17 cellular contexts compared by ENCODE assay signal in the genomic region with DNA sequence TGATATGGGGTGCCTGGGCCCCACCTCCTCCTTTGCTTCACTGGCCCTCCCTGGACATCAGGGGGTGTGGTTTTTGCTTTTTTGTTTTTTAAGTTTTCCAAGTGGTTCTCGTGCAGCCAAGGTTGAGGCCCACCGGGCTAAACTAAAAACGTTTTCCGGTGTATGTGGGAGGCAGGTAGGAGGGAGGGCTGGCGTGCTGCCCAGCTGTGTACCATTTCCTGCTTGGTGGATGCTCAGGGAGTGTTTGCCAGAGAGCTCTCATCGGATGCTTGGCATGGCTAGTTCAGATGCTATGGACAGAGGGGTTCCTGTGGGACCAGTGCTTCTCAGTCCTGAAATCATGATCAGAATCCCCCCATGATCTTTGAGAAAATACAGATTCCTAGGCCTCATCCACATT.
A peak's percentile ranks its signal among the peaks of the same experiment; 100 is the strongest.
DNase-seq lines count a peak whose midpoint lies in the region; ATAC-seq, FAIRE-seq and TF ChIP-seq lines count a peak whose summit lies in the region.
"Had no signal": no experiment of that assay in that cellular context is flagged by ENCODE, and none has a peak within 500 bp of the region (broad histone marks: within the 10 kb centered on the region; RNA-seq: fewer than 3 reads in every experiment).

No MANE protein-coding gene starts in this region.

- H3K36me3 ChIP-seq in kidney (ENCODE audit: control insufficient read depth in 1 of 2, insufficient read depth in 2 of 2, low read length in 2 of 2), result no peaks in the 10 kb centered on the region
- H3K36me3 ChIP-seq: lower lobe of right lung, prostate gland had no signal

- no peak for ATAC-seq in GM19324 (IDR thresholded peaks at IDR 0.05; ENCODE audit: low FRiP score, unreplicated experiment)
- ATAC-seq: lower lobe of right lung, PC-3 had no signal

- H3K4me1 ChIP-seq in kidney (ENCODE audit: control insufficient read depth in 1 of 2, insufficient read depth in 1 of 2, low read depth in 1 of 2, low read length in 2 of 2), result peaks cover 7 to 22% of the 10 kb centered on the region in 2 donors
- H3K4me1 ChIP-seq: prostate gland had no signal

- TF ChIP-seq CTCF in kidney (IDR thresholded peaks at IDR 0.05; ENCODE audit: borderline replicate concordance, extremely low read depth, insufficient read depth) (no peak), GM10266 (IDR thresholded peaks at IDR 0.05; ENCODE audit: control insufficient read depth, insufficient read depth, low read depth, missing control alignments) (no peak), RWPE1 (conservative IDR thresholded peaks at IDR 0.05; ENCODE audit: low read depth) (no peak)

- H3K27ac ChIP-seq in kidney (ENCODE audit: low read depth in 2 of 2, low read length in 2 of 2) (peak overlapping the region in 1 of 2 donors; percentile 23), RWPE1 (no peak overlapping the region)
- H3K27ac ChIP-seq: lower lobe of right lung, prostate gland, SK-N-MC had no signal

- POLR2A ChIA-PET in RWPE1 (lab: Yijun Ruan, JAX; ENCODE audit: low non-redundant PET), result no interaction called here

- intact Hi-C loops in kidney (cut with DNase I), result no loop called here

- H3K9ac ChIP-seq in kidney (ENCODE audit: low read length in 2 of 2), result no peak overlapping the region

- no peak for FAIRE-seq in kidney (lab: Jason Lieb, UNC)

- no peak overlapping the region for H3K4me3 ChIP-seq in kidney (ENCODE audit: low read length in 2 of 2)
- H3K4me3 ChIP-seq: lower lobe of right lung, prostate gland, SK-N-MC had no signal

- CTCF ChIA-PET in RWPE1 (lab: Yijun Ruan, JAX), result no interaction called here

- peak; percentile 42 for DNase-seq in COLO668 (lab: John Stamatoyannopoulos, UW; ENCODE audit: unreplicated experiment)
- peak; percentile 72 for DNase-seq in DMS79 treated with DMSO at 0.1 percent for 48 hours (lab: John Stamatoyannopoulos, UW)
- peak; percentile 52 for DNase-seq in NCI-H2081 treated with DMSO at 0.1 percent for 48 hours (lab: John Stamatoyannopoulos, UW)
- peak; percentile 85 for DNase-seq in kidney
- DNase-seq in GM10266 (ENCODE audit: extremely low spot score), result no peak
- no peak for DNase-seq in iPS-NIHi7 (ENCODE audit: extremely low spot score)
- DNase-seq in RWPE1 (ENCODE audit: low spot score), result no peak
- DNase-seq: activated CD4-positive, alpha-beta T cell treated with anti-CD3 and anti-CD28 coated beads, Interleukin-2, amount 10 ng/mL, durations not matched to agents 7 days and 5 days; AML-193; foreskin fibroblast; GOT3; lower lobe of right lung; NCI-H446 treated with DMSO at 0.1 percent for 48 hours; PC-3 had no signal

- H3K9me3 ChIP-seq in kidney (ENCODE audit: control insufficient read depth in 1 of 2, low read length in 2 of 2), result no peaks in the 10 kb centered on the region
- H3K9me3 ChIP-seq: lower lobe of right lung, prostate gland had no signal

Comparison
In these comparisons a context has a peak if more than half of its experiments do, and no peak if none do; other contexts are left out.
1. DNase-seq: peak in COLO668 (single experiment), DMS79 treated with DMSO at 0.1 percent for 48 hours (single experiment), NCI-H2081 treated with DMSO at 0.1 percent for 48 hours (single experiment) and kidney (single experiment); none in GM10266 (single experiment), iPS-NIHi7 (single experiment) and RWPE1 (single experiment).